26 cellular contexts compared by ENCODE assay signal in genomic region chr16:86037999-86038922, GRCh38.
DNase-seq lines count a peak whose midpoint lies in the region; ATAC-seq, FAIRE-seq and TF ChIP-seq lines count a peak whose summit lies in the region.
"Had no signal": no experiment of that assay in that cellular context is flagged by ENCODE, and none has a peak within 500 bp of the region (broad histone marks: within the 10 kb centered on the region; RNA-seq: fewer than 3 reads in every experiment).

No MANE protein-coding gene starts in this region.

- no peaks in the 10 kb centered on the region; a peak in 1 of 5 replicates for H3K4me1 ChIP-seq in K562 (replicated peaks in 1 of 2; ENCODE audit: control insufficient read depth in 2 of 2, insufficient read depth in 2 of 2, low read length in 2 of 2)
- no peaks in the 10 kb centered on the region for H3K4me1 ChIP-seq in HepG2 (ENCODE audit: insufficient read depth, low read length)
- peaks cover 6 to 10% of the 10 kb centered on the region in 2 donors for H3K4me1 ChIP-seq in thyroid gland
- H3K4me1 ChIP-seq in esophagus squamous epithelium, result peaks cover 0 to 10% (median 0%) of the 10 kb centered on the region in 3 donors
- H3K4me1 ChIP-seq: psoas muscle had no signal

- under 1% methylated on average over 20 of the region's 23 CpGs for WGBS in K562 (ENCODE audit: insufficient coverage, low coverage, missing lambda C conversion rate)
- WGBS in HepG2 (ENCODE audit: low lambda C conversion rate), result 49% methylated on average over 20 of the region's 23 CpGs
- WGBS in thyroid gland, 2 donors, result 64 to 68% methylated on average over 19 to 20 of the region's 23 CpGs
- WGBS in esophagus squamous epithelium, 2 donors, result 56 to 83% methylated on average over 10 to 14 of the region's 23 CpGs

- POLR2A ChIA-PET in K562 (lab: Yijun Ruan, JAX) (interaction anchor here (0.7 kb wide), 1 partner anchor 22 kb away, joined by 3 read pairs; no protein-coding TSS in a partner anchor), HepG2 (lab: Yijun Ruan, JAX) (no interaction called here)

- intact Hi-C loops in K562 (cut with micrococcal nuclease), result no loop called here
- intact Hi-C loops in HepG2 (cut with micrococcal nuclease; ENCODE audit: unreplicated experiment), result no loop called here
- intact Hi-C loops in thyroid gland (cut with DNase I), result no loop called here
- intact Hi-C loops in esophagus squamous epithelium (cut with DNase I), result no loop called here

- no peaks in the 10 kb centered on the region for H3K9me3 ChIP-seq in K562 (replicated peaks; ENCODE audit: control insufficient read depth, insufficient read depth, low read depth, low read length)
- H3K9me3 ChIP-seq in HepG2 (ENCODE audit: low read length), result no peaks in the 10 kb centered on the region
- no peaks in the 10 kb centered on the region for H3K9me3 ChIP-seq in thyroid gland
- no peaks in the 10 kb centered on the region for H3K9me3 ChIP-seq in esophagus squamous epithelium
- H3K9me3 ChIP-seq: heart right ventricle, psoas muscle, stomach, tibial nerve had no signal

- no peak for ATAC-seq in K562
- ATAC-seq in HepG2, result no peak
- ATAC-seq in GM21447 (IDR thresholded peaks at IDR 0.05; ENCODE audit: unreplicated experiment), result no peak
- ATAC-seq in GM18868 (IDR thresholded peaks at IDR 0.05; ENCODE audit: unreplicated experiment), result no peak
- ATAC-seq: effector memory CD8-positive, alpha-beta T cell; HCT116; psoas muscle had no signal

- TF ChIP-seq RAD21 in K562 (CRISPR knock-in tag; conservative IDR thresholded peaks at IDR 0.05 in 1 of 2, IDR thresholded peaks at IDR 0.05 in 1 of 2) (no peak), HepG2 (CRISPR knock-in tag; IDR thresholded peaks at IDR 0.05) (no peak)

- peak; percentile 12 for DNase-seq in NCI-H748 (lab: John Stamatoyannopoulos, UW; ENCODE audit: unreplicated experiment)
- DNase-seq in NCI-H748 treated with DMSO at 0.1 percent for 48 hours (lab: John Stamatoyannopoulos, UW), result no peak
- DNase-seq in K562 (ENCODE audit: extremely low read depth in 1 of 4, low spot score in 3 of 4), result no peak
- DNase-seq in HepG2 (ENCODE audit: low spot score), result no peak
- peak; percentile 57 to 60 for DNase-seq in thyroid gland
- no peak for DNase-seq in esophagus squamous epithelium (lab: John Stamatoyannopoulos, UW)
- DNase-seq: activated CD8-positive, alpha-beta memory T cell treated with anti-CD3 and anti-CD28 coated beads, Interleukin-2, amount 50 U/mL, for 4 hours; activated naive CD4-positive, alpha-beta T cell treated with anti-CD3 and anti-CD28 coated beads, Interleukin-2, amount 50 U/mL, for 16 hours; amniotic stem cell; DMS53; effector memory CD8-positive, alpha-beta T cell; foreskin fibroblast; heart right ventricle; Karpas-422; NCI-H146; NCI-H524; psoas muscle; stomach had no signal

- H4K20me1 ChIP-seq in K562 (replicated peaks; ENCODE audit: control insufficient read depth, insufficient read depth, low read length), result peaks cover 12% of the 10 kb centered on the region; the same call in 1 of the 2 replicates
- H4K20me1 ChIP-seq in HepG2 (ENCODE audit: insufficient read depth, low read length), result no peaks in the 10 kb centered on the region

- TF ChIP-seq CTCF in K562 (IDR thresholded peaks at IDR 0.05 in 2 of 3, conservative IDR thresholded peaks at IDR 0.05 in 1 of 3; ENCODE audit: insufficient read depth in 2 of 3, low read depth in 1 of 3, low read length in 3 of 3), result no peak
- TF ChIP-seq CTCF in HepG2 (CRISPR knock-in tag; IDR thresholded peaks at IDR 0.05), result no peak
- no peak for TF ChIP-seq CTCF in thyroid gland (IDR thresholded peaks at IDR 0.05)
- no peak for TF ChIP-seq CTCF in esophagus squamous epithelium (IDR thresholded peaks at IDR 0.05)

- H3K9ac ChIP-seq in K562 (ENCODE audit: insufficient read depth in 1 of 2, low read depth in 2 of 2, low read length in 2 of 2) (no peak overlapping the region), HepG2 (ENCODE audit: insufficient read depth, low read depth, low read length) (no peak overlapping the region)

- H3K79me2 ChIP-seq in K562 (ENCODE audit: control insufficient read depth, insufficient read depth, low read length) (no peaks in the 10 kb centered on the region), HepG2 (ENCODE audit: insufficient read depth, low read length) (no peaks in the 10 kb centered on the region)

- BruUV-seq in K562 (replicated peaks; lab: Mats Ljungman, UMichigan), result no TSS peak
- BruUV-seq in HepG2 (replicated peaks; lab: Mats Ljungman, UMichigan), result no TSS peak

- H2AFZ ChIP-seq in K562 (ENCODE audit: low read depth, low read length), result no peak overlapping the region
- no peak overlapping the region for H2AFZ ChIP-seq in HepG2 (ENCODE audit: low read length)

- H3K27me3 ChIP-seq in K562 (ENCODE audit: control insufficient read depth in 2 of 2, insufficient read depth in 2 of 2, low read length in 2 of 2) (peaks cover 31 to 67% of the 10 kb centered on the region in 2 experiments; a peak in 4 of 5 replicates), HepG2 (ENCODE audit: control insufficient read depth in 1 of 2, insufficient read depth in 2 of 2, low read length in 2 of 2) (peaks cover 1 to 23% of the 10 kb centered on the region in 2 experiments; a peak in 4 of 5 replicates), thyroid gland (no peaks in the 10 kb centered on the region), esophagus squamous epithelium (peaks cover 0 to 24% (median 0%) of the 10 kb centered on the region in 4 donors)

- TF ChIP-seq EP300 in K562 (IDR thresholded peaks at IDR 0.05; ENCODE audit: low read length) (no peak), HepG2 (IDR thresholded peaks at IDR 0.05; ENCODE audit: low read depth in 2 of 2, low read length in 2 of 2) (no peak), HepG2 (CRISPR knock-in tag; IDR thresholded peaks at IDR 0.05; ENCODE audit: borderline replicate concordance) (no peak)

- TF ChIP-seq POLR2A in K562 (conservative IDR thresholded peaks at IDR 0.05) (no peak), HepG2 (IDR thresholded peaks at IDR 0.05; ENCODE audit: insufficient read depth in 1 of 2, low read depth in 2 of 2, low read length in 2 of 2) (no peak), thyroid gland (IDR thresholded peaks at IDR 0.05) (no peak), esophagus squamous epithelium (IDR thresholded peaks at IDR 0.05) (no peak)

- no peak overlapping the region for H3K4me3 ChIP-seq in K562
- no peak overlapping the region for H3K4me3 ChIP-seq in HepG2 (replicated peaks in 1 of 3; ENCODE audit: insufficient read depth in 1 of 3, low read depth in 2 of 3, low read length in 3 of 3)
- no peak overlapping the region for H3K4me3 ChIP-seq in thyroid gland (replicated peaks in 1 of 3)
- H3K4me3 ChIP-seq in esophagus squamous epithelium, result no peak overlapping the region
- H3K4me3 ChIP-seq: coronary artery, heart right ventricle, psoas muscle, stomach, tibial nerve had no signal

- H3K36me3 ChIP-seq in K562 (ENCODE audit: control insufficient read depth, insufficient read depth, low read length), result no peaks in the 10 kb centered on the region
- no peaks in the 10 kb centered on the region for H3K36me3 ChIP-seq in HepG2 (replicated peaks in 1 of 2; ENCODE audit: control insufficient read depth in 1 of 2, insufficient read depth in 2 of 2, low read length in 2 of 2)
- no peaks in the 10 kb centered on the region for H3K36me3 ChIP-seq in thyroid gland
- H3K36me3 ChIP-seq in esophagus squamous epithelium, result no peaks in the 10 kb centered on the region
- H3K36me3 ChIP-seq: heart right ventricle, stomach, tibial nerve had no signal

- CTCF ChIA-PET in K562 (lab: Yijun Ruan, JAX; ENCODE audit: low intra/inter-chr PET ratio), result no interaction called here
- CTCF ChIA-PET in HepG2 (lab: Yijun Ruan, JAX; ENCODE audit: low intra/inter-chr PET ratio, low total read pairs), result no interaction called here

- H3K27ac ChIP-seq in K562 (ENCODE audit: extremely low read depth, low read depth, low read length) (no peak overlapping the region), HepG2 (ENCODE audit: extremely low read length, insufficient read depth, low read length) (no peak overlapping the region), thyroid gland (no peak overlapping the region), esophagus squamous epithelium (no peak overlapping the region)
- H3K27ac ChIP-seq: coronary artery, heart right ventricle, psoas muscle, stomach, tibial nerve had no signal

- no peak for FAIRE-seq in K562 (lab: Jason Lieb, UNC)
- no peak for FAIRE-seq in HepG2 (lab: Jason Lieb, UNC)
- FAIRE-seq: bronchial epithelial cell, GM18507, RCC 7860 had no signal

- H3K4me2 ChIP-seq in K562 (ENCODE audit: insufficient read depth, low read length) (no peak overlapping the region), HepG2 (ENCODE audit: low read depth, low read length) (no peak overlapping the region)

- H3K9me1 ChIP-seq in K562 (ENCODE audit: control insufficient read depth, insufficient read depth, low read length), result no peaks in the 10 kb centered on the region

- in situ Hi-C loops in K562 (cut with MboI) (no loop called here), HepG2 (cut with HindIII; ENCODE audit: extremely low pct_ligation_motif_present, low pct_unique_long_range_greater_than_20kb) (no loop called here)

TF ChIP-seq in K562, 482 proteins besides CTCF, POLR2A, EP300 and RAD21:
- TF ChIP-seq NFIC (IDR thresholded peaks at IDR 0.05), result peak; percentile 42; the same call in 1 of the 2 replicates
- TF ChIP-seq ELK3 (CRISPR knock-in tag; IDR thresholded peaks at IDR 0.05), result no peak
TF ChIP-seq in K562: peak in this region for 1.

TF ChIP-seq in HepG2, 621 proteins besides CTCF, POLR2A, EP300 and RAD21:
- TF ChIP-seq MNT (IDR thresholded peaks at IDR 0.05) (0 out of 2 replicates have a peak, but pooled peaks have one; percentile 6), STAT5B (CRISPR knock-in tag; IDR thresholded peaks at IDR 0.05) (no peak), ZBTB42 (CRISPR knock-in tag; IDR thresholded peaks at IDR 0.05) (no peak)

Comparison
In these comparisons a context has a peak if more than half of its experiments do, and no peak if none do; other contexts are left out.
1. DNase-seq: peak in NCI-H748 (single experiment) and thyroid gland (2 of 2); none in NCI-H748 treated with DMSO at 0.1 percent for 48 hours (single experiment), K562 (0 of 4), HepG2 (single experiment) and esophagus squamous epithelium (single experiment).